Comparison of ENCODE assay signal across 11 cellular contexts in the genomic region with DNA sequence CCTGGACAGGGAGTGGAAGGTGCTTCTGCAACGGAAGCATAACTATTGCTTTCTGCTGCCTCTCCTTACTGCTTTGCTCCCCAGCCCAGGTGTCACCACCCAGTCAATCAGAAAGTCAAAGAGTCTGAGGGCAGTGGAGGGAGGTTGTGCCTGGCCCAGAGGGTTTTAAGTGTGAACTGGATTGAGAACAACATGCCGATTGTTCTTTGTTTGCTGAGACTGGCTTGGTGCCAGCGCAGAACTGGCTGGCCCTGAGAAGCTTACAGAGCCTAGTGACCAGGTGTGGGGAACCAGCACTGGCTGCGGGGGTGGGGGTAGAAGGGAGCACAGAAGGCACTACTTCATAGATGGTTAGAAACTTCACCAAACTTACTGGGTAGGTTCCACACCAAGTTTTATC. TPM values are rescaled to one million over a fixed set of nuclear protein-coding genes. Genes with fewer than 3 reads are reported as not detected.
DNase-seq lines count a peak whose midpoint lies in the region; ATAC-seq and TF ChIP-seq lines count a peak whose summit lies in the region.
"Had no signal": no experiment of that assay in that cellular context is flagged by ENCODE, and none has a peak within 500 bp of the region (broad histone marks: within the 10 kb centered on the region; RNA-seq: fewer than 3 reads in every experiment).

No MANE protein-coding gene starts in this region.

- H4K20me1 ChIP-seq in osteoblast (ENCODE audit: insufficient read depth, low read length): no peaks in the 10 kb centered on the region

- no peak for TF ChIP-seq POLR2A in right lobe of liver (IDR thresholded peaks at IDR 0.05)

- no peaks in the 10 kb centered on the region for H3K9me3 ChIP-seq in right lobe of liver
- H3K9me3 ChIP-seq in osteoblast (ENCODE audit: low read depth, low read length): no peaks in the 10 kb centered on the region
- H3K9me3 ChIP-seq in T-helper 17 cell (ENCODE audit: control insufficient read depth, low read length, poor library complexity, severe bottlenecking): peaks cover 4% of the 10 kb centered on the region

- intact Hi-C loops in right lobe of liver (cut with DNase I): loop anchor here in 1 of 2 donors (10.0 kb wide), 1 partner anchor 316 kb away; no protein-coding TSS in a partner anchor

- no peak overlapping the region for H3K4me3 Mint-ChIP-seq in T-helper 17 cell
- H3K4me3 Mint-ChIP-seq: activated CD8-positive, alpha-beta memory T cell treated with anti-CD3 and anti-CD28 coated beads, Interleukin-2, amount 10 ng/mL, durations not matched to agents 7 days and 5 days; neural progenitor cell had no signal

- peak; percentile 82 for DNase-seq in Ammon's horn (ENCODE audit: low spot score)
- DNase-seq in NCI-H1417 (lab: John Stamatoyannopoulos, UW): peak; percentile 22 to 80 (median 53)
- peak in 51 of 58 donors; percentile 3 to 84 (median 54) for DNase-seq in anterior cingulate cortex (lab: John Stamatoyannopoulos, UW)
- peak; percentile 45 to 61 (median 56) for DNase-seq in right lobe of liver
- no peak for DNase-seq in osteoblast (ENCODE audit: insufficient read length, low spot score, missing footprints)
- no peak for DNase-seq in T-helper 17 cell
- DNase-seq in HUDEP-2 (lab: John Stamatoyannopoulos, UW; ENCODE audit: unreplicated experiment in 76 of 76): no peak
- DNase-seq: activated CD8-positive, alpha-beta memory T cell treated with anti-CD3 and anti-CD28 coated beads, Interleukin-2, amount 10 ng/mL, durations not matched to agents 7 days and 5 days had no signal

- no peak overlapping the region for H3K4me2 ChIP-seq in osteoblast (ENCODE audit: insufficient read depth, low read length)
- H3K4me2 ChIP-seq: neural progenitor cell had no signal

- H3K27me3 Mint-ChIP-seq in T-helper 17 cell: peaks cover 3% of the 10 kb centered on the region
- H3K27me3 Mint-ChIP-seq: activated CD8-positive, alpha-beta memory T cell treated with anti-CD3 and anti-CD28 coated beads, Interleukin-2, amount 10 ng/mL, durations not matched to agents 7 days and 5 days had no signal

- H3K4me3 ChIP-seq in right lobe of liver: no peak overlapping the region
- H3K4me3 ChIP-seq in osteoblast (ENCODE audit: insufficient read depth, low read length): no peak overlapping the region
- H3K4me3 ChIP-seq: neural progenitor cell, SK-N-MC had no signal

- peaks cover 4% of the 10 kb centered on the region for H3K4me1 Mint-ChIP-seq in T-helper 17 cell
- H3K4me1 Mint-ChIP-seq: activated CD8-positive, alpha-beta memory T cell treated with anti-CD3 and anti-CD28 coated beads, Interleukin-2, amount 10 ng/mL, durations not matched to agents 7 days and 5 days; neural progenitor cell had no signal

- H3K4me1 ChIP-seq in right lobe of liver (no peaks in the 10 kb centered on the region), osteoblast (ENCODE audit: insufficient read depth, low read length) (no peaks in the 10 kb centered on the region)
- H3K4me1 ChIP-seq: neural progenitor cell had no signal

- H2AFZ ChIP-seq in osteoblast (ENCODE audit: low read length): no peak overlapping the region
- H2AFZ ChIP-seq: neural progenitor cell had no signal

- H3K36me3 Mint-ChIP-seq in T-helper 17 cell (ENCODE audit: low read depth): no peaks in the 10 kb centered on the region
- H3K36me3 Mint-ChIP-seq: neural progenitor cell had no signal

- H3K27me3 ChIP-seq in right lobe of liver (no peaks in the 10 kb centered on the region), osteoblast (ENCODE audit: insufficient read depth, low read length) (peaks cover 3% of the 10 kb centered on the region)
- H3K27me3 ChIP-seq: neural progenitor cell had no signal

- peak; percentile 50 to 78 (median 64) for ATAC-seq in right lobe of liver
- ATAC-seq in HG02840 (IDR thresholded peaks at IDR 0.05; ENCODE audit: low FRiP score, unreplicated experiment): no peak
- ATAC-seq in T-helper 17 cell: no peak
- ATAC-seq: activated CD8-positive, alpha-beta memory T cell treated with anti-CD3 and anti-CD28 coated beads, Interleukin-2, amount 10 ng/mL, durations not matched to agents 7 days and 5 days had no signal

- H3K27ac ChIP-seq in right lobe of liver (no peak overlapping the region), osteoblast (ENCODE audit: low read depth, low read length) (no peak overlapping the region)
- H3K27ac ChIP-seq: neural progenitor cell, SK-N-MC had no signal

- no peak overlapping the region for H3K27ac Mint-ChIP-seq in T-helper 17 cell
- H3K27ac Mint-ChIP-seq: activated CD8-positive, alpha-beta memory T cell treated with anti-CD3 and anti-CD28 coated beads, Interleukin-2, amount 10 ng/mL, durations not matched to agents 7 days and 5 days; neural progenitor cell had no signal

- TF ChIP-seq CTCF in right lobe of liver (IDR thresholded peaks at IDR 0.05) (no peak), osteoblast (IDR thresholded peaks at IDR 0.05; ENCODE audit: extremely low read depth, low read depth, low read length) (no peak)

- WGBS in right lobe of liver (ENCODE audit: insufficient coverage, low coverage, low lambda C conversion rate, missing lambda C conversion rate): 52% methylated on average over 4 of the region's 4 CpGs

- H3K36me3 ChIP-seq in right lobe of liver (no peaks in the 10 kb centered on the region), osteoblast (ENCODE audit: insufficient read depth, low read length) (no peaks in the 10 kb centered on the region)
- H3K36me3 ChIP-seq: neural progenitor cell had no signal

- H3K79me2 ChIP-seq in osteoblast (ENCODE audit: insufficient read depth, low read length): no peaks in the 10 kb centered on the region

RNA-seq across cellular contexts. Expression of a gene that starts 31.1 kb away (rescaled TPM):
- 1 to 10 TPM; 3.9 to 8.2 (median 6.2) TPM for total RNA-seq in right lobe of liver
- total RNA-seq in osteoblast: 6.5 and 10.0 TPM in 2 replicates
- 1 to 10 TPM; 2.9 to 4.6 TPM for total RNA-seq in T-helper 17 cell

Comparison
In these comparisons a context has a peak if more than half of its experiments do, and no peak if none do; other contexts are left out.
1. DNase-seq: peak in Ammon's horn (single experiment), NCI-H1417 (3 of 3), anterior cingulate cortex (51 of 58) and right lobe of liver (3 of 3); none in osteoblast (single experiment), T-helper 17 cell (0 of 3) and HUDEP-2 (0 of 76).
2. ATAC-seq: peak in right lobe of liver (4 of 4); none in HG02840 (single experiment) and T-helper 17 cell (single experiment).